In genomic region chr12:54431911-54432814, GRCh38 we compare ENCODE assay signal across 10 cellular contexts. TPM values are rescaled to one million over a fixed set of nuclear protein-coding genes. Genes with fewer than 3 reads are reported as not detected.
DNase-seq lines count a peak whose midpoint lies in the region; ATAC-seq, FAIRE-seq and TF ChIP-seq lines count a peak whose summit lies in the region.
"Had no signal": no experiment of that assay in that cellular context is flagged by ENCODE, and none has a peak within 500 bp of the region (broad histone marks: within the 10 kb centered on the region; RNA-seq: fewer than 3 reads in every experiment).

No MANE protein-coding gene starts in this region.

- H3K27ac ChIP-seq in K562 (ENCODE audit: extremely low read depth, low read depth, low read length), result peak overlapping the region; percentile 29; the same call in 2 of the 3 replicates
- H3K27ac ChIP-seq in upper lobe of left lung, result peak overlapping the region; percentile 53 to 76 (median 70)
- H3K27ac ChIP-seq: KMS-11 had no signal

- ATAC-seq in K562, result peak; percentile 83
- peak; percentile 39 for ATAC-seq in left lobe of liver
- peak; percentile 44 to 73 for ATAC-seq in upper lobe of left lung (ENCODE audit: low FRiP score in 2 of 2)
- no peak for ATAC-seq in HG03442 (IDR thresholded peaks at IDR 0.05; ENCODE audit: unreplicated experiment)

- no peak for TF ChIP-seq CTCF in K562 (IDR thresholded peaks at IDR 0.05 in 2 of 3, conservative IDR thresholded peaks at IDR 0.05 in 1 of 3; ENCODE audit: insufficient read depth in 2 of 3, low read depth in 1 of 3, low read length in 3 of 3)
- no peak for TF ChIP-seq CTCF in upper lobe of left lung (IDR thresholded peaks at IDR 0.05)

- intact Hi-C loops in activated CD4-positive, alpha-beta T cell treated with anti-CD3 and anti-CD28 coated beads, Interleukin-2, amount 10 ng/mL, durations not matched to agents 24 days and 14 days (cut with micrococcal nuclease), result no loop called here
- intact Hi-C loops in K562 (cut with micrococcal nuclease) (loop anchor here (2.0 kb wide), 1 partner anchor 13 kb away; the partner anchor contains the start of gene ITGA5), posterior cingulate gyrus (cut with DNase I) (no loop called here)

- H3K4me3 Mint-ChIP-seq in activated CD4-positive, alpha-beta T cell treated with anti-CD3 and anti-CD28 coated beads, Interleukin-2, amount 10 ng/mL, durations not matched to agents 24 days and 14 days, result peak overlapping the region; percentile 64

- peaks cover 41% of the 10 kb centered on the region for H3K4me1 Mint-ChIP-seq in activated CD4-positive, alpha-beta T cell treated with anti-CD3 and anti-CD28 coated beads, Interleukin-2, amount 10 ng/mL, durations not matched to agents 24 days and 14 days

- no peak for TF ChIP-seq RAD21 in K562 (CRISPR knock-in tag; conservative IDR thresholded peaks at IDR 0.05 in 1 of 2, IDR thresholded peaks at IDR 0.05 in 1 of 2)

- H3K36me3 ChIP-seq in K562 (ENCODE audit: control insufficient read depth, insufficient read depth, low read length) (no peaks in the 10 kb centered on the region), upper lobe of left lung (no peaks in the 10 kb centered on the region)

- peak overlapping the region; percentile 73 for H3K4me2 ChIP-seq in K562 (ENCODE audit: insufficient read depth, low read length)
- H3K4me2 ChIP-seq: KMS-11 had no signal

- no peaks in the 10 kb centered on the region for H3K27me3 ChIP-seq in K562 (ENCODE audit: control insufficient read depth in 2 of 2, insufficient read depth in 2 of 2, low read length in 2 of 2)
- no peaks in the 10 kb centered on the region for H3K27me3 ChIP-seq in upper lobe of left lung

- BruUV-seq in K562 (replicated peaks; lab: Mats Ljungman, UMichigan), result no TSS peak

- CTCF ChIA-PET in K562 (lab: Yijun Ruan, JAX; ENCODE audit: low intra/inter-chr PET ratio), result no interaction called here

- H3K4me3 ChIP-seq in K562, result no peak overlapping the region
- H3K4me3 ChIP-seq in upper lobe of left lung, result no peak overlapping the region

- peak overlapping the region; percentile 64 for H3K27ac Mint-ChIP-seq in activated CD4-positive, alpha-beta T cell treated with anti-CD3 and anti-CD28 coated beads, Interleukin-2, amount 10 ng/mL, durations not matched to agents 24 days and 14 days

- H3K36me3 Mint-ChIP-seq in activated CD4-positive, alpha-beta T cell treated with anti-CD3 and anti-CD28 coated beads, Interleukin-2, amount 10 ng/mL, durations not matched to agents 24 days and 14 days (ENCODE audit: low read depth), result no peaks in the 10 kb centered on the region

- TF ChIP-seq EP300 in K562 (IDR thresholded peaks at IDR 0.05; ENCODE audit: low read length) (no peak; the same call in none of the 2 replicates), upper lobe of left lung (IDR thresholded peaks at IDR 0.05) (peak in 2 of 4 donors; percentile 38 to 52)

- H3K79me2 ChIP-seq in K562 (ENCODE audit: control insufficient read depth, insufficient read depth, low read length), result no peaks in the 10 kb centered on the region

- 2% methylated on average over 9 of the region's 9 CpGs for WGBS in K562 (ENCODE audit: insufficient coverage, low coverage, missing lambda C conversion rate)
- 38 to 44% methylated on average over 9 of the region's 9 CpGs for WGBS in upper lobe of left lung, 2 donors

- H3K9me3 Mint-ChIP-seq in activated CD4-positive, alpha-beta T cell treated with anti-CD3 and anti-CD28 coated beads, Interleukin-2, amount 10 ng/mL, durations not matched to agents 24 days and 14 days, result no peaks in the 10 kb centered on the region

- peaks cover 24 to 51% of the 10 kb centered on the region in 2 experiments for H3K4me1 ChIP-seq in K562 (replicated peaks in 1 of 2; ENCODE audit: control insufficient read depth in 2 of 2, insufficient read depth in 2 of 2, low read length in 2 of 2)
- peaks cover 36 to 56% (median 51%) of the 10 kb centered on the region in 4 donors for H3K4me1 ChIP-seq in upper lobe of left lung

- POLR2A ChIA-PET in K562 (lab: Yijun Ruan, JAX), result interaction anchor here (0.6 to 3.9 kb wide), 12 partner anchors 12 to 240 kb away, joined by 3 to 18 read pairs (median 4); partner anchors contain the start of gene ITGA5

- no peaks in the 10 kb centered on the region for H3K9me1 ChIP-seq in K562 (ENCODE audit: control insufficient read depth, insufficient read depth, low read length)

- in situ Hi-C loops in K562 (cut with MboI), result no loop called here

- no peak for TF ChIP-seq POLR2A in K562 (conservative IDR thresholded peaks at IDR 0.05)
- no peak for TF ChIP-seq POLR2A in upper lobe of left lung (IDR thresholded peaks at IDR 0.05)

- H3K9me3 ChIP-seq in K562 (replicated peaks; ENCODE audit: control insufficient read depth, insufficient read depth, low read depth, low read length) (no peaks in the 10 kb centered on the region), upper lobe of left lung (no peaks in the 10 kb centered on the region)

- H4K20me1 ChIP-seq in K562 (replicated peaks; ENCODE audit: control insufficient read depth, insufficient read depth, low read length), result no peaks in the 10 kb centered on the region

- FAIRE-seq in K562 (lab: Jason Lieb, UNC), result peak; percentile 84

- H2AFZ ChIP-seq in K562 (ENCODE audit: low read depth, low read length), result peak overlapping the region; percentile 15; the same call in 1 of the 2 replicates

- H3K27me3 Mint-ChIP-seq in activated CD4-positive, alpha-beta T cell treated with anti-CD3 and anti-CD28 coated beads, Interleukin-2, amount 10 ng/mL, durations not matched to agents 24 days and 14 days, result peaks cover 7% of the 10 kb centered on the region

- peak overlapping the region in 1 of 2 experiments; percentile 70; a peak in 2 of 4 replicates for H3K9ac ChIP-seq in K562 (ENCODE audit: insufficient read depth in 1 of 2, low read depth in 2 of 2, low read length in 2 of 2)
- H3K9ac ChIP-seq: KMS-11 had no signal

- peak; percentile 73 for DNase-seq in activated CD4-positive, alpha-beta T cell treated with anti-CD3 and anti-CD28 coated beads, Interleukin-2, amount 10 ng/mL, durations not matched to agents 24 days and 14 days
- no peak for DNase-seq in activated CD4-positive, alpha-beta T cell treated with anti-CD3 and anti-CD28 coated beads for 1 hour
- DNase-seq in K562 (ENCODE audit: extremely low read depth in 1 of 4, low spot score in 3 of 4) (peak; percentile 71 to 89 (median 86)), left lobe of liver (ENCODE audit: low spot score) (peak; percentile 67), upper lobe of left lung (peak in 1 of 2 donors; percentile 45), NCI-H2107 (lab: John Stamatoyannopoulos, UW) (no peak), posterior cingulate gyrus (no peak)
- DNase-seq: DND-41 had no signal

RNA-seq across cellular contexts. Expression of gene ITGA5, which starts 13.1 kb away (rescaled TPM):
- 43.9 and 48.0 TPM in 2 replicates for total RNA-seq in activated CD4-positive, alpha-beta T cell treated with anti-CD3 and anti-CD28 coated beads, Interleukin-2, amount 10 ng/mL, durations not matched to agents 24 days and 14 days
- 326 and 672 TPM in 2 replicates for total RNA-seq in K562 (2011; cell fraction: chromatin; rRNA removed; ENCODE audit: low replicate concordance)
- total RNA-seq in K562 (2011; cell fraction: nucleolus; rRNA removed), result 425 and 592 TPM in 2 replicates
- 368 and 393 TPM in 2 replicates for total RNA-seq in K562 (2011; cell fraction: nucleoplasm; rRNA removed)
- total RNA-seq in K562 (2014; rRNA removed) (47.4 and 59.0 TPM in 2 replicates), K562 (2014; rRNA removed; fragmentation: Illumina TruSeq; extraction: Trizol) (41.7 and 49.0 TPM in 2 replicates), K562 (2015; rRNA removed; fragmentation: Illumina TruSeq; extraction: Trizol) (33.7 and 34.5 TPM in 2 replicates), K562 (2021) (71.0 and 75.2 TPM in 2 replicates), left lobe of liver (29.2 TPM), upper lobe of left lung (100 to 1,000 TPM in 2 of 6 donors, 10 to 100 TPM in 4; 48.3 to 146 (median 92.6) TPM)
- polyA plus RNA-seq in K562 (2011; rRNA removed) (55.5 and 114 TPM in 2 replicates), K562 (2014; fragmentation: Illumina TruSeq; extraction: Trizol) (82.1 and 82.8 TPM in 2 replicates), K562 (2014; fragmentation: Nextera tagmentation; extraction: Ambion mirVana) (1 to 10 TPM; 9.1 to 9.2 TPM), K562 (2014; rRNA removed) (34.0 and 36.0 TPM in 2 replicates)
- 44.7 and 52.4 TPM in 2 replicates for polyA plus RNA-seq in K562 (2011; cell fraction: cytosol; rRNA removed)
- 273 and 364 TPM in 2 replicates for polyA plus RNA-seq in K562 (2011; cell fraction: nucleus; rRNA removed)
- 58.8 and 103 TPM in 2 replicates for polyA plus RNA-seq in K562 (2012)
- 104 and 113 TPM in 2 replicates for polyA minus RNA-seq in K562 (2011; rRNA and poly(A)+ RNA removed)
- 72.0 and 119 TPM in 2 replicates for polyA minus RNA-seq in K562 (2011; cell fraction: cytosol; rRNA and poly(A)+ RNA removed)
- 150 and 186 TPM in 2 replicates for polyA minus RNA-seq in K562 (2011; cell fraction: nucleus; rRNA and poly(A)+ RNA removed)

RNA-seq across cellular contexts. Expression of gene GTSF1, which starts 41.2 kb away (rescaled TPM):
- total RNA-seq in activated CD4-positive, alpha-beta T cell treated with anti-CD3 and anti-CD28 coated beads, Interleukin-2, amount 10 ng/mL, durations not matched to agents 24 days and 14 days, result 4.8 and 5.5 TPM in 2 replicates
- total RNA-seq in K562 (2011; cell fraction: chromatin; rRNA removed; ENCODE audit: low replicate concordance), result 171 and 231 TPM in 2 replicates
- 114 and 120 TPM in 2 replicates for total RNA-seq in K562 (2011; cell fraction: nucleolus; rRNA removed)
- total RNA-seq in K562 (2011; cell fraction: nucleoplasm; rRNA removed), result 142 and 195 TPM in 2 replicates
- 247 and 289 TPM in 2 replicates for total RNA-seq in K562 (2014; rRNA removed)
- total RNA-seq in K562 (2014; rRNA removed; fragmentation: Illumina TruSeq; extraction: Trizol), result 426 and 493 TPM in 2 replicates
- total RNA-seq in K562 (2015; rRNA removed; fragmentation: Illumina TruSeq; extraction: Trizol), result 370 and 390 TPM in 2 replicates
- 275 and 293 TPM in 2 replicates for total RNA-seq in K562 (2021)
- 755 and 772 TPM in 2 replicates for polyA plus RNA-seq in K562 (2011; rRNA removed)
- 401 and 610 TPM in 2 replicates for polyA plus RNA-seq in K562 (2011; cell fraction: cytosol; rRNA removed)
- polyA plus RNA-seq in K562 (2011; cell fraction: nucleus; rRNA removed), result 280 and 410 TPM in 2 replicates
- 413 and 440 TPM in 2 replicates for polyA plus RNA-seq in K562 (2012)
- polyA plus RNA-seq in K562 (2014; fragmentation: Illumina TruSeq; extraction: Trizol), result 506 and 588 TPM in 2 replicates
- polyA plus RNA-seq in K562 (2014; fragmentation: Nextera tagmentation; extraction: Ambion mirVana), result 1,000 to 10,000 TPM; 1,162 to 1,335 TPM
- 490 and 525 TPM in 2 replicates for polyA plus RNA-seq in K562 (2014; rRNA removed)
- polyA minus RNA-seq in K562 (2011; rRNA and poly(A)+ RNA removed), result 316 and 357 TPM in 2 replicates
- polyA minus RNA-seq in K562 (2011; cell fraction: cytosol; rRNA and poly(A)+ RNA removed), result 105 and 110 TPM in 2 replicates
- 61.3 and 121 TPM in 2 replicates for polyA minus RNA-seq in K562 (2011; cell fraction: nucleus; rRNA and poly(A)+ RNA removed)
- 0.45 TPM for total RNA-seq in left lobe of liver
- 1 to 10 TPM in 4 of 6 donors, not detected in 2; 1.4 to 4.6 (median 2.2) TPM for total RNA-seq in upper lobe of left lung

RNA-seq across cellular contexts. Expression of gene ZNF385A, which starts 47.6 kb away (rescaled TPM):
- 0.84 and 1.2 TPM in 2 replicates for total RNA-seq in activated CD4-positive, alpha-beta T cell treated with anti-CD3 and anti-CD28 coated beads, Interleukin-2, amount 10 ng/mL, durations not matched to agents 24 days and 14 days
- 8.1 and 25.0 TPM in 2 replicates for total RNA-seq in K562 (2011; cell fraction: chromatin; rRNA removed; ENCODE audit: low replicate concordance)
- total RNA-seq in K562 (2011; cell fraction: nucleolus; rRNA removed), result 9.7 and 11.1 TPM in 2 replicates
- total RNA-seq in K562 (2011; cell fraction: nucleoplasm; rRNA removed), result 9.7 and 11.8 TPM in 2 replicates
- total RNA-seq in K562 (2014; rRNA removed), result 15.9 and 17.7 TPM in 2 replicates
- 3.5 and 3.7 TPM in 2 replicates for total RNA-seq in K562 (2014; rRNA removed; fragmentation: Illumina TruSeq; extraction: Trizol)
- total RNA-seq in K562 (2015; rRNA removed; fragmentation: Illumina TruSeq; extraction: Trizol), result 5.9 and 8.7 TPM in 2 replicates
- total RNA-seq in K562 (2021), result 96.5 and 111 TPM in 2 replicates
- polyA plus RNA-seq in K562 (2011; rRNA removed), result 7.7 and 15.6 TPM in 2 replicates
- 11.8 and 25.5 TPM in 2 replicates for polyA plus RNA-seq in K562 (2011; cell fraction: cytosol; rRNA removed)
- polyA plus RNA-seq in K562 (2011; cell fraction: nucleus; rRNA removed), result 15.0 and 32.1 TPM in 2 replicates
- 35.9 and 43.9 TPM in 2 replicates for polyA plus RNA-seq in K562 (2012)
- polyA plus RNA-seq in K562 (2014; fragmentation: Illumina TruSeq; extraction: Trizol), result 65.7 and 88.2 TPM in 2 replicates
- 1 to 10 TPM; 1.0 TPM for polyA plus RNA-seq in K562 (2014; fragmentation: Nextera tagmentation; extraction: Ambion mirVana)
- polyA plus RNA-seq in K562 (2014; rRNA removed), result 30.3 and 34.6 TPM in 2 replicates
- 4.7 and 6.3 TPM in 2 replicates for polyA minus RNA-seq in K562 (2011; rRNA and poly(A)+ RNA removed)
- 31.2 and 48.8 TPM in 2 replicates for polyA minus RNA-seq in K562 (2011; cell fraction: cytosol; rRNA and poly(A)+ RNA removed)
- 6.7 and 8.1 TPM in 2 replicates for polyA minus RNA-seq in K562 (2011; cell fraction: nucleus; rRNA and poly(A)+ RNA removed)
- total RNA-seq in left lobe of liver, result 3.3 TPM
- total RNA-seq in upper lobe of left lung, result 10 to 100 TPM; 18.5 to 43.8 (median 23.0) TPM

Comparison
In these comparisons a context has a peak if more than half of its experiments do, and no peak if none do; other contexts are left out.
1. DNase-seq: peak in activated CD4-positive, alpha-beta T cell treated with anti-CD3 and anti-CD28 coated beads, Interleukin-2, amount 10 ng/mL, durations not matched to agents 24 days and 14 days (single experiment), K562 (4 of 4) and left lobe of liver (single experiment); none in activated CD4-positive, alpha-beta T cell treated with anti-CD3 and anti-CD28 coated beads for 1 hour (single experiment), NCI-H2107 (single experiment) and posterior cingulate gyrus (0 of 10).
2. RNA of gene GTSF1, which starts 41.2 kb away (total RNA-seq): 114 to 493 TPM in K562; 4.8 to 5.5 TPM in activated CD4-positive, alpha-beta T cell treated with anti-CD3 and anti-CD28 coated beads, Interleukin-2, amount 10 ng/mL, durations not matched to agents 24 days and 14 days, 1.4 to 4.6 TPM in upper lobe of left lung and 0.45 TPM in left lobe of liver (single experiment); every median in the first group is over 10 times any median in the second.